Comparison of ENCODE assay signal across 22 cellular contexts in genomic region chr10:6197274-6197673, GRCh38. TPM values are rescaled to one million over a fixed set of nuclear protein-coding genes. Genes with fewer than 3 reads are reported as not detected.
DNase-seq lines count a peak whose midpoint lies in the region; ATAC-seq, FAIRE-seq and TF ChIP-seq lines count a peak whose summit lies in the region.
"Had no signal": no experiment of that assay in that cellular context is flagged by ENCODE, and none has a peak within 500 bp of the region (broad histone marks: within the 10 kb centered on the region; RNA-seq: fewer than 3 reads in every experiment).

No MANE protein-coding gene starts in this region.

- peaks cover 26 to 79% of the 10 kb centered on the region in 2 experiments for H3K79me1 ChIP-seq in IMR-90 (ENCODE audit: low read depth in 1 of 2, low read length in 2 of 2)

- H3K4me1 ChIP-seq in IMR-90 (ENCODE audit: control insufficient read depth, insufficient read depth, low read length) (peaks cover 26% of the 10 kb centered on the region), adipocyte (ENCODE audit: control insufficient read depth, insufficient read depth, low read length) (peaks cover 78% of the 10 kb centered on the region), HepG2 (ENCODE audit: insufficient read depth, low read length) (peaks cover 20% of the 10 kb centered on the region), transverse colon (peaks cover 4 to 34% (median 19%) of the 10 kb centered on the region in 4 donors)

- no peak overlapping the region for H3K4me3 Mint-ChIP-seq in stimulated activated naive CD8-positive, alpha-beta T cell treated with anti-CD3 and anti-CD28 coated beads, Interleukin-15, amount 100 ng/mL, for 72 hours
- no peak overlapping the region for H3K4me3 Mint-ChIP-seq in immature natural killer cell
- H3K4me3 Mint-ChIP-seq: activated naive CD4-positive, alpha-beta T cell treated with anti-CD3 and anti-CD28 coated beads, Interleukin-2, amount 50 U/mL, for 24 hours; activated T-cell treated with anti-CD3 and anti-CD28 coated beads, Interleukin-2, amount 50 U/mL, for 72 hours; HFFc6; memory B cell had no signal

- peaks cover 67% of the 10 kb centered on the region for H3K4me1 Mint-ChIP-seq in stimulated activated naive CD8-positive, alpha-beta T cell treated with anti-CD3 and anti-CD28 coated beads, Interleukin-15, amount 100 ng/mL, for 72 hours
- peaks cover 14 to 21% of the 10 kb centered on the region in 2 donors for H3K4me1 Mint-ChIP-seq in immature natural killer cell

- POLR2A ChIA-PET in IMR-90 (lab: Charles Lee; ENCODE audit: unreplicated experiment) (no interaction called here), HepG2 (lab: Yijun Ruan, JAX) (no interaction called here)

- no peak overlapping the region for H4K91ac ChIP-seq in IMR-90 (ENCODE audit: insufficient read depth, low read depth, low read length)

- no peak overlapping the region for H2BK20ac ChIP-seq in IMR-90 (ENCODE audit: low read depth, low read length)

- H3K36me3 ChIP-seq in IMR-90 (ENCODE audit: control insufficient read depth, insufficient read depth, low read length) (no peaks in the 10 kb centered on the region), adipocyte (ENCODE audit: control insufficient read depth, insufficient read depth, low read length, severe bottlenecking) (no peaks in the 10 kb centered on the region), HepG2 (replicated peaks in 1 of 2; ENCODE audit: control insufficient read depth in 1 of 2, insufficient read depth in 2 of 2, low read length in 2 of 2) (no peaks in the 10 kb centered on the region), transverse colon (no peaks in the 10 kb centered on the region)
- H3K36me3 ChIP-seq: brain microvascular endothelial cell, thyroid gland had no signal

- H2AK5ac ChIP-seq in IMR-90 (ENCODE audit: low read depth, low read length) = no peak overlapping the region; the same call in 1 of the 2 replicates

- ATAC-seq in IMR-90 (ENCODE audit: low read depth) (no peak), HepG2 (no peak)
- ATAC-seq in stimulated activated naive CD8-positive, alpha-beta T cell treated with anti-CD3 and anti-CD28 coated beads, Interleukin-15, amount 100 ng/mL, for 72 hours = no peak
- ATAC-seq: activated T-cell treated with anti-CD3 and anti-CD28 coated beads, Interleukin-2, amount 50 U/mL, for 72 hours; right cardiac atrium had no signal

- DNase-seq in IMR-90 (no peak), adipocyte (ENCODE audit: low read depth) (no peak), HepG2 (ENCODE audit: low spot score) (no peak), transverse colon (no peak), GM19239 (ENCODE audit: insufficient read length, low spot score) (no peak), immature natural killer cell (no peak)
- no peak for DNase-seq in stimulated activated naive CD8-positive, alpha-beta T cell treated with anti-CD3 and anti-CD28 coated beads, Interleukin-15, amount 100 ng/mL, for 72 hours
- DNase-seq: activated T-cell treated with anti-CD3 and anti-CD28 coated beads, Interleukin-2, amount 50 U/mL, for 72 hours; brain microvascular endothelial cell; Caco-2; EL; HFFc6; NCI-H2107; NCI-H510A treated with DMSO at 0.1 percent for 48 hours; right cardiac atrium; Right ventricle myocardium superior; stimulated activated CD4-positive, alpha-beta T cell treated with anti-CD3 and anti-CD28 coated beads, Interleukin-15, amount 100 ng/mL, for 24 hours; thyroid gland had no signal

- no peaks in the 10 kb centered on the region for H3K27me3 ChIP-seq in IMR-90 (ENCODE audit: control insufficient read depth, insufficient read depth, low read length)
- no peaks in the 10 kb centered on the region for H3K27me3 ChIP-seq in adipocyte (replicated peaks; ENCODE audit: control insufficient read depth, insufficient read depth, low read length)
- H3K27me3 ChIP-seq in HepG2 (ENCODE audit: control insufficient read depth in 1 of 2, insufficient read depth in 2 of 2, low read length in 2 of 2) = peaks cover 0 to 16% of the 10 kb centered on the region in 2 experiments; a peak in 1 of 5 replicates
- H3K27me3 ChIP-seq in transverse colon = no peaks in the 10 kb centered on the region
- H3K27me3 ChIP-seq: brain microvascular endothelial cell, thyroid gland had no signal

- H3K23ac ChIP-seq in IMR-90 (ENCODE audit: low read depth, low read length) = no peak overlapping the region

- TF ChIP-seq EP300 in HepG2 (IDR thresholded peaks at IDR 0.05; ENCODE audit: low read depth in 2 of 2, low read length in 2 of 2) (no peak), HepG2 (CRISPR knock-in tag; IDR thresholded peaks at IDR 0.05; ENCODE audit: borderline replicate concordance) (no peak), transverse colon (IDR thresholded peaks at IDR 0.05; ENCODE audit: low read depth) (no peak)

- no peak overlapping the region for H3K27ac Mint-ChIP-seq in stimulated activated naive CD8-positive, alpha-beta T cell treated with anti-CD3 and anti-CD28 coated beads, Interleukin-15, amount 100 ng/mL, for 72 hours
- H3K27ac Mint-ChIP-seq in immature natural killer cell = no peak overlapping the region
- H3K27ac Mint-ChIP-seq: activated naive CD4-positive, alpha-beta T cell treated with anti-CD3 and anti-CD28 coated beads, Interleukin-2, amount 50 U/mL, for 24 hours; activated T-cell treated with anti-CD3 and anti-CD28 coated beads, Interleukin-2, amount 50 U/mL, for 72 hours; HFFc6; memory B cell had no signal

- in situ Hi-C loops in IMR-90 (cut with MboI; ENCODE audit: low sequenced_read_pairs) (loop anchor here (5.0 kb wide), 1 partner anchor 85 kb away; no protein-coding TSS in a partner anchor), HepG2 (cut with HindIII; ENCODE audit: extremely low pct_ligation_motif_present, low pct_unique_long_range_greater_than_20kb) (no loop called here), transverse colon (cut with MboI; ENCODE audit: low pct_ligation_motif_present in 1 of 4, low pct_unique_long_range_greater_than_20kb in 1 of 4, low sequenced_read_pairs in 3 of 4) (no loop called here)

- peaks cover 16% of the 10 kb centered on the region for H3K9me1 ChIP-seq in IMR-90 (ENCODE audit: insufficient read depth, low read length)

- H3K4me2 ChIP-seq in IMR-90 (ENCODE audit: low read depth, low read length) = no peak overlapping the region
- no peak overlapping the region for H3K4me2 ChIP-seq in HepG2 (ENCODE audit: low read depth, low read length)

- H3K27me3 Mint-ChIP-seq in stimulated activated naive CD8-positive, alpha-beta T cell treated with anti-CD3 and anti-CD28 coated beads, Interleukin-15, amount 100 ng/mL, for 72 hours = no peaks in the 10 kb centered on the region
- H3K27me3 Mint-ChIP-seq in immature natural killer cell (ENCODE audit: low read depth in 3 of 3) = peaks cover 3 to 4% (median 3%) of the 10 kb centered on the region in 3 donors
- H3K27me3 Mint-ChIP-seq: activated naive CD4-positive, alpha-beta T cell treated with anti-CD3 and anti-CD28 coated beads, Interleukin-2, amount 50 U/mL, for 24 hours; memory B cell had no signal

- H2BK5ac ChIP-seq in IMR-90 (ENCODE audit: low read depth, low read length, poor library complexity, severe bottlenecking) = no peak overlapping the region

- H2AK9ac ChIP-seq in IMR-90 (replicated peaks; ENCODE audit: low read depth, low read length, poor library complexity) = no peak overlapping the region

- H3K4ac ChIP-seq in IMR-90 (ENCODE audit: low read depth, low read length) = no peak overlapping the region

- no peak for TF ChIP-seq RAD21 in IMR-90 (IDR thresholded peaks at IDR 0.05; ENCODE audit: low read length)
- TF ChIP-seq RAD21 in HepG2 (CRISPR knock-in tag; IDR thresholded peaks at IDR 0.05) = no peak

- H3K9me3 Mint-ChIP-seq in stimulated activated naive CD8-positive, alpha-beta T cell treated with anti-CD3 and anti-CD28 coated beads, Interleukin-15, amount 100 ng/mL, for 72 hours = no peaks in the 10 kb centered on the region
- H3K9me3 Mint-ChIP-seq in immature natural killer cell = no peaks in the 10 kb centered on the region
- H3K9me3 Mint-ChIP-seq: activated naive CD4-positive, alpha-beta T cell treated with anti-CD3 and anti-CD28 coated beads, Interleukin-2, amount 50 U/mL, for 24 hours; activated T-cell treated with anti-CD3 and anti-CD28 coated beads, Interleukin-2, amount 50 U/mL, for 72 hours; HFFc6; memory B cell had no signal

- H3K4me3 ChIP-seq in IMR-90 (ENCODE audit: insufficient read depth, low read depth, low read length) (no peak overlapping the region), adipocyte (ENCODE audit: low read length) (no peak overlapping the region), HepG2 (replicated peaks in 1 of 3; ENCODE audit: insufficient read depth in 1 of 3, low read depth in 2 of 3, low read length in 3 of 3) (no peak overlapping the region), transverse colon (no peak overlapping the region)
- H3K4me3 ChIP-seq: thyroid gland had no signal

- H2AFZ ChIP-seq in IMR-90 (replicated peaks; ENCODE audit: low read length, poor library complexity) (no peak overlapping the region), HepG2 (ENCODE audit: low read length) (no peak overlapping the region)

- no peak overlapping the region for H4K5ac ChIP-seq in IMR-90 (ENCODE audit: low read depth, low read length)

- no peak overlapping the region for H3K18ac ChIP-seq in IMR-90 (ENCODE audit: low read depth, low read length)

- H3K14ac ChIP-seq in IMR-90 (replicated peaks; ENCODE audit: low read depth, low read length) = no peak overlapping the region

- FAIRE-seq in HepG2 (lab: Jason Lieb, UNC) = no peak
- no peak for FAIRE-seq in GM19239 (lab: Jason Lieb, UNC)
- FAIRE-seq: frontal cortex, TTC549 had no signal

- H3K56ac ChIP-seq in IMR-90 (ENCODE audit: extremely low read depth, insufficient read depth, low read length) = no peak overlapping the region; the same call in 1 of the 2 replicates

- no peak overlapping the region for H2BK15ac ChIP-seq in IMR-90 (ENCODE audit: low read depth, low read length)

- no peaks in the 10 kb centered on the region for H3K36me3 Mint-ChIP-seq in immature natural killer cell
- H3K36me3 Mint-ChIP-seq: activated naive CD4-positive, alpha-beta T cell treated with anti-CD3 and anti-CD28 coated beads, Interleukin-2, amount 50 U/mL, for 24 hours had no signal

- H3K9ac ChIP-seq in IMR-90 (ENCODE audit: low read depth, low read length) (no peak overlapping the region), adipocyte (ENCODE audit: low read length) (peak overlapping the region; percentile 74), HepG2 (ENCODE audit: insufficient read depth, low read depth, low read length) (no peak overlapping the region)

- BruUV-seq in IMR-90 (replicated peaks; lab: Mats Ljungman, UMichigan) (no TSS peak), HepG2 (replicated peaks; lab: Mats Ljungman, UMichigan) (no TSS peak)

- H2BK120ac ChIP-seq in IMR-90 (ENCODE audit: low read depth, low read length) = no peak overlapping the region

- H3K79me2 ChIP-seq in HepG2 (ENCODE audit: insufficient read depth, low read length) = no peaks in the 10 kb centered on the region

- WGBS in IMR-90 (ENCODE audit: extremely low coverage in 2 of 2, insufficient read length in 1 of 2), 2 experiments = no CpG with 5 or more reads among the region's 1 CpG
- 40% methylated on average over 1 of the region's 1 CpG for WGBS in HepG2 (ENCODE audit: low lambda C conversion rate)
- 61 to 70% methylated on average over 1 of the region's 1 CpG for WGBS in transverse colon (ENCODE audit: low coverage in 1 of 2), 2 donors

- H3K27ac ChIP-seq in IMR-90 (ENCODE audit: insufficient read depth, low read length) = no peak overlapping the region
- H3K27ac ChIP-seq in HepG2 (ENCODE audit: extremely low read length, insufficient read depth, low read length) = no peak overlapping the region
- H3K27ac ChIP-seq in transverse colon = peak overlapping the region; percentile 31 to 66 (median 46)
- H3K27ac ChIP-seq: brain microvascular endothelial cell had no signal

- intact Hi-C loops in IMR-90 (cut with micrococcal nuclease) = no loop called here
- intact Hi-C loops in HepG2 (cut with micrococcal nuclease; ENCODE audit: unreplicated experiment) = no loop called here
- intact Hi-C loops in transverse colon (cut with DNase I; ENCODE audit: low total_unique reads) = no loop called here

- H4K8ac ChIP-seq in IMR-90 (ENCODE audit: low read depth in 2 of 2, low read length in 2 of 2) = no peak overlapping the region

- H4K20me1 ChIP-seq in IMR-90 (ENCODE audit: insufficient read depth, low read length) = peaks cover 60% of the 10 kb centered on the region
- no peaks in the 10 kb centered on the region for H4K20me1 ChIP-seq in HepG2 (ENCODE audit: insufficient read depth, low read length)

- H3K9me3 ChIP-seq in IMR-90 (ENCODE audit: control insufficient read depth, insufficient read depth, low read length) (no peaks in the 10 kb centered on the region), adipocyte (ENCODE audit: control insufficient read depth, low read length) (no peaks in the 10 kb centered on the region), HepG2 (ENCODE audit: low read length) (no peaks in the 10 kb centered on the region), transverse colon (no peaks in the 10 kb centered on the region)
- H3K9me3 ChIP-seq: Caco-2, thyroid gland had no signal

- TF ChIP-seq POLR2A in IMR-90 (IDR thresholded peaks at IDR 0.05; ENCODE audit: low read depth, low read length) (no peak), HepG2 (IDR thresholded peaks at IDR 0.05; ENCODE audit: insufficient read depth in 1 of 2, low read depth in 2 of 2, low read length in 2 of 2) (no peak), transverse colon (IDR thresholded peaks at IDR 0.05) (no peak)

- dilution Hi-C loops in IMR-90 (cut with HindIII; ENCODE audit: low sequenced_read_pairs, unreplicated experiment) = no loop called here

- no peak for TF ChIP-seq CTCF in IMR-90 (conservative IDR thresholded peaks at IDR 0.05; ENCODE audit: low read depth, low read length)
- TF ChIP-seq CTCF in HepG2 (CRISPR knock-in tag; IDR thresholded peaks at IDR 0.05) = no peak
- no peak for TF ChIP-seq CTCF in transverse colon (IDR thresholded peaks at IDR 0.05)

- CTCF ChIA-PET in IMR-90 (lab: Yijun Ruan, JAX) = interaction anchor here (0.6 kb wide), 1 partner anchor 10 kb away, joined by 4 read pairs; no protein-coding TSS in a partner anchor
- CTCF ChIA-PET in HepG2 (lab: Yijun Ruan, JAX; ENCODE audit: low intra/inter-chr PET ratio, low total read pairs) = no interaction called here

RNA-seq across cellular contexts. Expression of gene PFKFB3, which starts 5.5 kb away (rescaled TPM):
- total RNA-seq in IMR-90 (2012; rRNA removed) (26.9 and 34.1 TPM in 2 replicates), HepG2 (2016; rRNA removed; fragmentation: Illumina TruSeq; extraction: Trizol) (0.87 and 1.2 TPM in 2 replicates), transverse colon (10 to 100 TPM; 16.9 to 29.9 (median 20.2) TPM)
- polyA plus RNA-seq in IMR-90 (2012; rRNA removed) (45.5 and 51.3 TPM in 2 replicates), HepG2 (2011; rRNA removed) (10.9 and 13.3 TPM in 2 replicates), immature natural killer cell (1 to 10 TPM; 3.2 to 8.0 (median 3.9) TPM)
- 35.6 and 39.8 TPM in 2 replicates for polyA plus RNA-seq in IMR-90 (2012; cell fraction: cytosol; rRNA removed)
- polyA plus RNA-seq in IMR-90 (2012; cell fraction: nucleus; rRNA removed; ENCODE audit: low replicate concordance) = 86.2 and 130 TPM in 2 replicates
- total RNA-seq in HepG2 (2016; cell fraction: cytosol; rRNA removed; fragmentation: Illumina TruSeq; extraction: Trizol; ENCODE audit: low read depth) = 0.18 and 0.20 TPM in 2 replicates
- total RNA-seq in HepG2 (2016; cell fraction: insoluble cytoplasmic fraction; rRNA removed; fragmentation: Illumina TruSeq; extraction: Trizol) = 0.36 and 0.80 TPM in 2 replicates
- 0.34 and 0.37 TPM in 2 replicates for total RNA-seq in HepG2 (2016; cell fraction: membrane; rRNA removed; fragmentation: Illumina TruSeq; extraction: Trizol)
- total RNA-seq in HepG2 (2016; cell fraction: nucleus; rRNA removed; fragmentation: Illumina TruSeq; extraction: Trizol) = 0.88 and 1.3 TPM in 2 replicates
- polyA plus RNA-seq in HepG2 (2011; cell fraction: cytosol; rRNA removed) = 3.7 and 4.8 TPM in 2 replicates
- polyA plus RNA-seq in HepG2 (2011; cell fraction: nucleus; rRNA removed) = 27.2 and 51.8 TPM in 2 replicates
- polyA plus RNA-seq in HepG2 (2012) = 9.2 and 16.4 TPM in 2 replicates
- 0.06 and 0.09 TPM in 2 replicates for polyA plus RNA-seq in HepG2 (2016; cell fraction: cytosol; fragmentation: Illumina TruSeq; extraction: Trizol; ENCODE audit: low read depth)
- 0.51 and 0.97 TPM in 2 replicates for polyA plus RNA-seq in HepG2 (2016; cell fraction: insoluble cytoplasmic fraction; fragmentation: Illumina TruSeq; extraction: Trizol; ENCODE audit: low read depth)
- 0.21 and 0.44 TPM in 2 replicates for polyA plus RNA-seq in HepG2 (2016; cell fraction: membrane; fragmentation: Illumina TruSeq; extraction: Trizol; ENCODE audit: low read depth)
- 1.6 and 4.3 TPM in 2 replicates for polyA plus RNA-seq in HepG2 (2016; cell fraction: nucleus; fragmentation: Illumina TruSeq; extraction: Trizol; ENCODE audit: insufficient read depth, low read depth)
- polyA minus RNA-seq in HepG2 (2011; rRNA and poly(A)+ RNA removed; ENCODE audit: low replicate concordance) = 10.8 and 22.0 TPM in 2 replicates
- 4.5 and 7.2 TPM in 2 replicates for polyA minus RNA-seq in HepG2 (2011; cell fraction: cytosol; rRNA and poly(A)+ RNA removed)
- polyA minus RNA-seq in HepG2 (2011; cell fraction: nucleus; rRNA and poly(A)+ RNA removed) = 12.1 and 13.3 TPM in 2 replicates

Comparison
In these comparisons a context has a peak if more than half of its experiments do, and no peak if none do; other contexts are left out.
1. H3K27ac ChIP-seq: peak in transverse colon (4 of 4); none in IMR-90 (single experiment) and HepG2 (single experiment).